In genomic region chr15:98776607-98777281, GRCh38 we compare ENCODE assay signal across 9 cellular contexts.
A peak's percentile ranks its signal among the peaks of the same experiment; 100 is the strongest.
DNase-seq lines count a peak whose midpoint lies in the region; ATAC-seq and TF ChIP-seq lines count a peak whose summit lies in the region.
"Had no signal": no experiment of that assay in that cellular context is flagged by ENCODE, and none has a peak within 500 bp of the region (broad histone marks: within the 10 kb centered on the region; RNA-seq: fewer than 3 reads in every experiment).

No MANE protein-coding gene starts in this region.

- ATAC-seq in activated CD8-positive, alpha-beta memory T cell treated with anti-CD3 and anti-CD28 coated beads, Interleukin-2, amount 10 ng/mL, durations not matched to agents 7 days and 5 days = no peak
- ATAC-seq in HG03175 (IDR thresholded peaks at IDR 0.05; ENCODE audit: unreplicated experiment) = peak; percentile 74
- peak; percentile 46 to 82 for ATAC-seq in upper lobe of left lung (ENCODE audit: low FRiP score in 2 of 2)

- H3K27ac Mint-ChIP-seq in activated CD8-positive, alpha-beta memory T cell treated with anti-CD3 and anti-CD28 coated beads, Interleukin-2, amount 10 ng/mL, durations not matched to agents 7 days and 5 days = no peak overlapping the region
- H3K27ac Mint-ChIP-seq in activated CD4-positive, alpha-beta memory T cell treated with anti-CD3 and anti-CD28 coated beads, Interleukin-2, amount 10 ng/mL, durations not matched to agents 7 days and 5 days = peak overlapping the region; percentile 54

- TF ChIP-seq EP300 in upper lobe of left lung (IDR thresholded peaks at IDR 0.05) = no peak

- H3K27me3 Mint-ChIP-seq in activated CD8-positive, alpha-beta memory T cell treated with anti-CD3 and anti-CD28 coated beads, Interleukin-2, amount 10 ng/mL, durations not matched to agents 7 days and 5 days = peaks cover 7% of the 10 kb centered on the region
- peaks cover 3% of the 10 kb centered on the region for H3K27me3 Mint-ChIP-seq in activated CD4-positive, alpha-beta memory T cell treated with anti-CD3 and anti-CD28 coated beads, Interleukin-2, amount 10 ng/mL, durations not matched to agents 7 days and 5 days

- no peak overlapping the region for H3K4me3 Mint-ChIP-seq in activated CD8-positive, alpha-beta memory T cell treated with anti-CD3 and anti-CD28 coated beads, Interleukin-2, amount 10 ng/mL, durations not matched to agents 7 days and 5 days
- no peak overlapping the region for H3K4me3 Mint-ChIP-seq in activated CD4-positive, alpha-beta memory T cell treated with anti-CD3 and anti-CD28 coated beads, Interleukin-2, amount 10 ng/mL, durations not matched to agents 7 days and 5 days

- H3K27ac ChIP-seq in upper lobe of left lung = peak overlapping the region; percentile 57 to 64 (median 60)
- H3K27ac ChIP-seq: C4-2B had no signal

- no peaks in the 10 kb centered on the region for H3K36me3 Mint-ChIP-seq in activated CD8-positive, alpha-beta memory T cell treated with anti-CD3 and anti-CD28 coated beads, Interleukin-2, amount 10 ng/mL, durations not matched to agents 7 days and 5 days
- no peaks in the 10 kb centered on the region for H3K36me3 Mint-ChIP-seq in activated CD4-positive, alpha-beta memory T cell treated with anti-CD3 and anti-CD28 coated beads, Interleukin-2, amount 10 ng/mL, durations not matched to agents 7 days and 5 days (ENCODE audit: low read depth)

- H3K36me3 ChIP-seq in upper lobe of left lung = no peaks in the 10 kb centered on the region

- no peak overlapping the region for H3K4me3 ChIP-seq in upper lobe of left lung

- H3K9me3 Mint-ChIP-seq in activated CD8-positive, alpha-beta memory T cell treated with anti-CD3 and anti-CD28 coated beads, Interleukin-2, amount 10 ng/mL, durations not matched to agents 7 days and 5 days (ENCODE audit: low read depth) = no peaks in the 10 kb centered on the region
- H3K9me3 Mint-ChIP-seq in activated CD4-positive, alpha-beta memory T cell treated with anti-CD3 and anti-CD28 coated beads, Interleukin-2, amount 10 ng/mL, durations not matched to agents 7 days and 5 days = no peaks in the 10 kb centered on the region

- CTCF ChIA-PET in activated CD8-positive, alpha-beta memory T cell treated with anti-CD3 and anti-CD28 coated beads, Interleukin-2, amount 10 ng/mL, durations not matched to agents 7 days and 5 days (lab: Charles Lee) = interaction anchor here (0.7 to 5.0 kb wide), 2 partner anchors 104 to 300 kb away, joined by 3 to 22 read pairs; no protein-coding TSS in a partner anchor
- CTCF ChIA-PET in activated CD4-positive, alpha-beta memory T cell treated with anti-CD3 and anti-CD28 coated beads, Interleukin-2, amount 10 ng/mL, durations not matched to agents 7 days and 5 days (lab: Charles Lee) = interaction anchor here (4.8 kb wide), 1 partner anchor 104 kb away, joined by 37 read pairs; no protein-coding TSS in a partner anchor

- WGBS in upper lobe of left lung, 2 donors = 50 to 55% methylated on average over 11 to 16 of the region's 16 CpGs

- DNase-seq in activated CD8-positive, alpha-beta memory T cell treated with anti-CD3 and anti-CD28 coated beads, Interleukin-2, amount 10 ng/mL, durations not matched to agents 7 days and 5 days = peak; percentile 48
- no peak for DNase-seq in activated CD8-positive, alpha-beta memory T cell treated with anti-CD3 and anti-CD28 coated beads for 24 hours
- no peak for DNase-seq in activated CD4-positive, alpha-beta memory T cell treated with anti-CD3 and anti-CD28 coated beads, Interleukin-2, amount 10 ng/mL, durations not matched to agents 7 days and 5 days
- DNase-seq in iris pigment epithelial cell (ENCODE audit: low read depth) (peak; percentile 76), upper lobe of left lung (peak; percentile 35 to 67), occipital lobe (lab: John Stamatoyannopoulos, UW) (no peak), 8988T (no peak)

- peaks cover 18 to 52% (median 30%) of the 10 kb centered on the region in 4 donors for H3K4me1 ChIP-seq in upper lobe of left lung

- H3K27me3 ChIP-seq in upper lobe of left lung = no peaks in the 10 kb centered on the region

- TF ChIP-seq CTCF in upper lobe of left lung (IDR thresholded peaks at IDR 0.05) = no peak

- H3K4me1 Mint-ChIP-seq in activated CD8-positive, alpha-beta memory T cell treated with anti-CD3 and anti-CD28 coated beads, Interleukin-2, amount 10 ng/mL, durations not matched to agents 7 days and 5 days = peaks cover 16% of the 10 kb centered on the region
- peaks cover 15% of the 10 kb centered on the region for H3K4me1 Mint-ChIP-seq in activated CD4-positive, alpha-beta memory T cell treated with anti-CD3 and anti-CD28 coated beads, Interleukin-2, amount 10 ng/mL, durations not matched to agents 7 days and 5 days

- no peaks in the 10 kb centered on the region for H3K9me3 ChIP-seq in upper lobe of left lung

- TF ChIP-seq POLR2A in upper lobe of left lung (IDR thresholded peaks at IDR 0.05) = no peak

- POLR2A ChIA-PET in activated CD4-positive, alpha-beta memory T cell treated with anti-CD3 and anti-CD28 coated beads, Interleukin-2, amount 10 ng/mL, durations not matched to agents 7 days and 5 days (lab: Charles Lee) = no interaction called here

Comparison
In these comparisons a context has a peak if more than half of its experiments do, and no peak if none do; other contexts are left out.
1. DNase-seq: peak in activated CD8-positive, alpha-beta memory T cell treated with anti-CD3 and anti-CD28 coated beads, Interleukin-2, amount 10 ng/mL, durations not matched to agents 7 days and 5 days (single experiment), iris pigment epithelial cell (single experiment) and upper lobe of left lung (2 of 2); none in activated CD8-positive, alpha-beta memory T cell treated with anti-CD3 and anti-CD28 coated beads for 24 hours (single experiment), activated CD4-positive, alpha-beta memory T cell treated with anti-CD3 and anti-CD28 coated beads, Interleukin-2, amount 10 ng/mL, durations not matched to agents 7 days and 5 days (single experiment), occipital lobe (single experiment) and 8988T (single experiment).